ENCODE assay signal across 14 cellular contexts in the genomic region with DNA sequence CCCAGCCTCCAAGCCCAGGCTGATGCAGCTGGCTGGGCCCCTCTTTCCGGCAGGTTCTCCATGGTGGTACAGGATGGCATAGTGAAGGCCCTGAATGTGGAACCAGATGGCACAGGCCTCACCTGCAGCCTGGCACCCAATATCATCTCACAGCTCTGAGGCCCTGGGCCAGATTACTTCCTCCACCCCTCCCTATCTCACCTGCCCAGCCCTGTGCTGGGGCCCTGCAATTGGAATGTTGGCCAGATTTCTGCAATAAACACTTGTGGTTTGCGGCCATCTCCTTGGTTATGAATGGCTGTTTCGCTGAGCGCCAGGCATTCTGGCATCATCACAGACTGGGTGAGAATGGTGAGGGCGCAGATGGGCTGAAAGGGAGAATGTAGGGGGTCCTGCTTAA. TPM values are rescaled to one million over a fixed set of nuclear protein-coding genes. Genes with fewer than 3 reads are reported as not detected.
A peak's percentile ranks its signal among the peaks of the same experiment; 100 is the strongest.
DNase-seq lines count a peak whose midpoint lies in the region; ATAC-seq and TF ChIP-seq lines count a peak whose summit lies in the region.
"Had no signal": no experiment of that assay in that cellular context is flagged by ENCODE, and none has a peak within 500 bp of the region (broad histone marks: within the 10 kb centered on the region; RNA-seq: fewer than 3 reads in every experiment).

No MANE protein-coding gene starts in this region.

- H2BK12ac ChIP-seq in H9 (ENCODE audit: insufficient read length, low read depth, low read length), result no peak overlapping the region

- TF ChIP-seq CTCF in MCF 10A (IDR thresholded peaks at IDR 0.05; ENCODE audit: unreplicated experiment) (no peak), lung (IDR thresholded peaks at IDR 0.05; ENCODE audit: control extremely low read depth, extremely low read depth) (no peak), SK-N-SH (IDR thresholded peaks at IDR 0.05) (no peak), H9 (conservative IDR thresholded peaks at IDR 0.05) (no peak)

- H3K23ac ChIP-seq in H9 (ENCODE audit: insufficient read length, low read depth, low read length), result no peak overlapping the region

- H3K9me3 Mint-ChIP-seq in MCF 10A (ENCODE audit: unreplicated experiment), result no peaks in the 10 kb centered on the region
- no peaks in the 10 kb centered on the region for H3K9me3 Mint-ChIP-seq in H9

- H2AK5ac ChIP-seq in H9 (ENCODE audit: insufficient read length, low read length), result no peak overlapping the region

- H4K20me1 ChIP-seq in SK-N-SH (ENCODE audit: insufficient read depth), result no peaks in the 10 kb centered on the region
- peaks cover 2% of the 10 kb centered on the region for H4K20me1 ChIP-seq in H9 (ENCODE audit: control insufficient read depth, insufficient read depth, insufficient read length)

- H3K27ac ChIP-seq in lung (ENCODE audit: low read depth in 1 of 2, low read length in 1 of 2), result peak overlapping the region in 1 of 2 donors; percentile 80
- no peak overlapping the region for H3K27ac ChIP-seq in SK-N-SH (ENCODE audit: low read depth in 2 of 2, low read length in 1 of 2)
- no peak overlapping the region for H3K27ac ChIP-seq in H9 (ENCODE audit: insufficient read length, low read depth, low read length)
- H3K27ac ChIP-seq: ovary had no signal

- H3K27me3 Mint-ChIP-seq in MCF 10A (ENCODE audit: insufficient read depth, unreplicated experiment) (no peaks in the 10 kb centered on the region), H9 (ENCODE audit: low read depth) (no peaks in the 10 kb centered on the region)
- H3K27me3 Mint-ChIP-seq: activated CD4-positive, alpha-beta T cell treated with anti-CD3 and anti-CD28 coated beads for 36 hours; CD4-positive, alpha-beta memory T cell had no signal

- peaks cover 33% of the 10 kb centered on the region for H3K79me2 ChIP-seq in SK-N-SH (ENCODE audit: insufficient read depth)
- H3K79me2 ChIP-seq in H9 (ENCODE audit: insufficient read depth, low read length), result no peaks in the 10 kb centered on the region

- H3K9me3 ChIP-seq in lung (ENCODE audit: control insufficient read depth in 2 of 2, insufficient read depth in 1 of 2, low read length in 1 of 2) (no peaks in the 10 kb centered on the region), SK-N-SH (no peaks in the 10 kb centered on the region), H9 (ENCODE audit: control insufficient read depth, low read depth, low read length) (no peaks in the 10 kb centered on the region)
- H3K9me3 ChIP-seq: ovary had no signal

- H3K4me1 ChIP-seq in lung (ENCODE audit: control insufficient read depth in 2 of 2, insufficient read depth in 2 of 2, low read length in 2 of 2) (peaks cover 3 to 15% of the 10 kb centered on the region in 2 donors), SK-N-SH (ENCODE audit: control insufficient read depth in 1 of 2, insufficient read depth in 2 of 2, low read depth in 1 of 2, low read length in 1 of 2) (peaks cover 0 to 9% of the 10 kb centered on the region in 2 experiments; a peak in 1 of 4 replicates), H9 (ENCODE audit: insufficient read depth, low read length) (no peaks in the 10 kb centered on the region; the same call in 1 of the 2 replicates)

- intact Hi-C loops in MCF 10A (cut with micrococcal nuclease), result no loop called here

- H3K23me2 ChIP-seq in H9 (ENCODE audit: insufficient read length, low read depth, low read length, poor library complexity, severe bottlenecking), result peaks cover 3% of the 10 kb centered on the region

- H3K18ac ChIP-seq in H9 (ENCODE audit: insufficient read length, low read depth, low read length), result no peak overlapping the region

- BruUV-seq in MCF 10A (replicated peaks; lab: Mats Ljungman, UMichigan), result no TSS peak

- peaks cover 5% of the 10 kb centered on the region for H3F3A ChIP-seq in SK-N-SH (replicated peaks; ENCODE audit: insufficient read depth)

- H2BK20ac ChIP-seq in H9 (ENCODE audit: low read depth, low read length, poor library complexity, severe bottlenecking), result no peak overlapping the region

- no peak overlapping the region for H2BK15ac ChIP-seq in H9 (ENCODE audit: low read depth, low read length)

- H3K14ac ChIP-seq in H9 (ENCODE audit: insufficient read depth, low read length), result no peak overlapping the region

- H3K4me3 Mint-ChIP-seq in MCF 10A (ENCODE audit: unreplicated experiment), result peak overlapping the region; percentile 46
- no peak overlapping the region for H3K4me3 Mint-ChIP-seq in H9
- H3K4me3 Mint-ChIP-seq: activated CD4-positive, alpha-beta T cell treated with anti-CD3 and anti-CD28 coated beads for 36 hours had no signal

- H4K91ac ChIP-seq in H9 (ENCODE audit: insufficient read length, low read depth, low read length), result no peak overlapping the region

- H3K4me3 ChIP-seq in lung (no peak overlapping the region), SK-N-SH (ENCODE audit: low read depth in 2 of 2, low read length in 1 of 2) (no peak overlapping the region)
- H3K4me3 ChIP-seq: ovary had no signal

- H3K9ac ChIP-seq in SK-N-SH, result no peak overlapping the region
- no peak overlapping the region for H3K9ac ChIP-seq in H9 (ENCODE audit: extremely low read depth, insufficient read length, low read length)

- H4K8ac ChIP-seq in H9 (replicated peaks; ENCODE audit: insufficient read length, low read depth, low read length), result no peak overlapping the region

- H3K27me3 ChIP-seq in lung (ENCODE audit: control insufficient read depth, insufficient read depth) (no peaks in the 10 kb centered on the region), SK-N-SH (ENCODE audit: insufficient read depth) (no peaks in the 10 kb centered on the region), H9 (ENCODE audit: insufficient read depth, low read length) (no peaks in the 10 kb centered on the region)
- H3K27me3 ChIP-seq: ovary had no signal

- H3K9me2 ChIP-seq in SK-N-SH, result no peaks in the 10 kb centered on the region

- DNase-seq in NCI-H2171 treated with DMSO at 0.1 percent for 48 hours (lab: John Stamatoyannopoulos, UW), result peak; percentile 66
- peak; percentile 88 for DNase-seq in MCF 10A (ENCODE audit: unreplicated experiment)
- DNase-seq in lung (ENCODE audit: low spot score), result peak; percentile 81
- peak; percentile 82 for DNase-seq in ureter (ENCODE audit: low spot score)
- no peak for DNase-seq in GF-D8 (lab: John Stamatoyannopoulos, UW)
- DNase-seq in SK-N-SH, result no peak
- DNase-seq in H9, result no peak
- DNase-seq: activated CD4-positive, alpha-beta T cell treated with anti-CD3 and anti-CD28 coated beads for 36 hours; activated gamma-delta T cell; CD4-positive, alpha-beta memory T cell; stimulated activated naive CD8-positive, alpha-beta T cell treated with anti-CD3 and anti-CD28 coated beads, Interleukin-15, Interleukin-2, amounts not matched to agents 100 U/mL and 50 U/mL, for 24 hours; SW 1271 had no signal

- no peak overlapping the region for H2BK120ac ChIP-seq in H9 (ENCODE audit: low read depth, low read length, poor library complexity, severe bottlenecking)

- no peak for ATAC-seq in lung (ENCODE audit: insufficient read depth, low FRiP score)
- ATAC-seq: activated CD4-positive, alpha-beta T cell treated with anti-CD3 and anti-CD28 coated beads for 36 hours; stimulated activated naive CD8-positive, alpha-beta T cell treated with anti-CD3 and anti-CD28 coated beads, Interleukin-15, Interleukin-2, amounts not matched to agents 100 U/mL and 50 U/mL, for 24 hours had no signal

- H3K4me1 Mint-ChIP-seq in MCF 10A (ENCODE audit: insufficient read depth, unreplicated experiment) (peaks cover 40% of the 10 kb centered on the region), H9 (peaks cover 24 to 31% of the 10 kb centered on the region in 2 experiments)

- TF ChIP-seq RAD21 in SK-N-SH (IDR thresholded peaks at IDR 0.05; ENCODE audit: low read length), result no peak

- H3K27ac Mint-ChIP-seq in MCF 10A (ENCODE audit: low read depth, unreplicated experiment) (peak overlapping the region; percentile 93), H9 (peak overlapping the region in 1 of 3 experiments; percentile 13; a peak in 2 of 7 replicates)
- H3K27ac Mint-ChIP-seq: activated CD4-positive, alpha-beta T cell treated with anti-CD3 and anti-CD28 coated beads for 36 hours had no signal

- H2AFZ ChIP-seq in SK-N-SH (ENCODE audit: low read depth) (no peak overlapping the region), H9 (ENCODE audit: low read length) (no peak overlapping the region)

- H2BK5ac ChIP-seq in H9 (ENCODE audit: insufficient read length, low read length), result no peak overlapping the region

- no peak overlapping the region for H3K56ac ChIP-seq in H9 (ENCODE audit: insufficient read length, low read depth, low read length)

- H3K36me3 Mint-ChIP-seq in MCF 10A (ENCODE audit: insufficient read depth, unreplicated experiment) (peaks cover 35% of the 10 kb centered on the region), H9 (ENCODE audit: insufficient read depth in 1 of 3, low read depth in 3 of 3) (peaks cover 14 to 28% (median 27%) of the 10 kb centered on the region in 3 experiments; a peak in 6 of 7 replicates)

- POLR2A ChIA-PET in MCF 10A (lab: Yijun Ruan, JAX) (interaction anchor here (0.8 to 5.3 kb wide), 6 partner anchors 10 to 53 kb away, joined by 3 to 89 read pairs (median 5); partner anchors contain the start of gene ESRRA), SK-N-SH (lab: Yijun Ruan, JAX) (no interaction called here)

- WGBS in lung, 2 donors, result 78 to 92% methylated on average over 5 of the region's 5 CpGs
- WGBS in SK-N-SH (ENCODE audit: low lambda C conversion rate), result 96% methylated on average over 4 of the region's 5 CpGs
- no CpG with 5 or more reads among the region's 5 CpGs for WGBS in H9 (ENCODE audit: extremely low coverage, insufficient read length, low lambda C conversion rate)

- no peak overlapping the region for H4K5ac ChIP-seq in H9 (ENCODE audit: insufficient read length, low read depth, low read length)

- no peak overlapping the region for H3T11ph ChIP-seq in H9 (ENCODE audit: low read length)

- TF ChIP-seq EP300 in SK-N-SH (IDR thresholded peaks at IDR 0.05; ENCODE audit: borderline replicate concordance in 1 of 2, low read depth in 1 of 2, low read length in 1 of 2), result no peak

- CTCF ChIA-PET in MCF 10A (lab: Yijun Ruan, JAX) (interaction anchor here (0.6 to 4.5 kb wide), 5 partner anchors 10 to 1724 kb away, joined by 3 to 33 read pairs (median 4); no protein-coding TSS in a partner anchor), SK-N-SH (lab: Yijun Ruan, JAX) (interaction anchor here (0.8 kb wide), 1 partner anchor 20 kb away, joined by 4 read pairs; no protein-coding TSS in a partner anchor)

- peaks cover 0 to 19% of the 10 kb centered on the region in 2 donors for H3K36me3 ChIP-seq in lung (ENCODE audit: control insufficient read depth in 2 of 2, insufficient read depth in 2 of 2, low read length in 2 of 2)
- H3K36me3 ChIP-seq in SK-N-SH (replicated peaks in 1 of 2; ENCODE audit: control insufficient read depth in 1 of 2, insufficient read depth in 2 of 2, low read length in 1 of 2), result peaks cover 0 to 10% of the 10 kb centered on the region in 2 experiments
- H3K36me3 ChIP-seq: ovary had no signal

- H3K4ac ChIP-seq in H9 (ENCODE audit: low read depth, low read length), result no peak overlapping the region

- H3K79me1 ChIP-seq in H9 (ENCODE audit: insufficient read depth, low read depth, low read length, poor library complexity, severe bottlenecking), result no peaks in the 10 kb centered on the region

- no peak overlapping the region for H3K4me2 ChIP-seq in SK-N-SH
- no peak overlapping the region for H3K4me2 ChIP-seq in H9 (ENCODE audit: insufficient read depth, insufficient read length, low read length)

RNA-seq across cellular contexts. Expression of gene PRDX5, which starts 3.6 kb away (rescaled TPM):
- total RNA-seq in MCF 10A (2022), result 274 and 302 TPM in 2 replicates
- total RNA-seq in lung, result 100 to 1,000 TPM; 165 to 306 TPM
- 100 to 1,000 TPM; 443 to 777 TPM for polyA plus RNA-seq in lung
- 255 TPM for total RNA-seq in ureter
- polyA plus RNA-seq in SK-N-SH (2012; rRNA removed), result 875 and 1,000 TPM in 2 replicates
- polyA plus RNA-seq in SK-N-SH (2012; cell fraction: cytosol; rRNA removed), result 911 and 944 TPM in 2 replicates
- 283 and 326 TPM in 2 replicates for polyA plus RNA-seq in SK-N-SH (2012; cell fraction: nucleus; rRNA removed)
- total RNA-seq in H9 (2021), result 225 and 228 TPM in 2 replicates

RNA-seq across cellular contexts. Expression of gene TRMT112, which starts 4.2 kb away (rescaled TPM):
- total RNA-seq in MCF 10A (2022) (284 and 354 TPM in 2 replicates), lung (100 to 1,000 TPM; 154 to 173 TPM), ureter (156 TPM), H9 (2021) (315 and 341 TPM in 2 replicates)
- polyA plus RNA-seq in lung (100 to 1,000 TPM; 237 to 484 TPM), SK-N-SH (2012; rRNA removed) (649 and 699 TPM in 2 replicates)
- 528 and 601 TPM in 2 replicates for polyA plus RNA-seq in SK-N-SH (2012; cell fraction: cytosol; rRNA removed)
- polyA plus RNA-seq in SK-N-SH (2012; cell fraction: nucleus; rRNA removed), result 225 and 384 TPM in 2 replicates

RNA-seq across cellular contexts. Expression of gene ESRRA, which starts 16.2 kb away (rescaled TPM):
- total RNA-seq in MCF 10A (2022) (52.0 and 63.4 TPM in 2 replicates), lung (10 to 100 TPM; 10.8 to 78.3 TPM), ureter (82.8 TPM), H9 (2021) (42.3 and 44.0 TPM in 2 replicates)
- polyA plus RNA-seq in lung (10 to 100 TPM; 67.7 to 88.4 TPM), SK-N-SH (2012; rRNA removed) (27.8 and 31.7 TPM in 2 replicates)
- 24.0 and 31.6 TPM in 2 replicates for polyA plus RNA-seq in SK-N-SH (2012; cell fraction: cytosol; rRNA removed)
- polyA plus RNA-seq in SK-N-SH (2012; cell fraction: nucleus; rRNA removed), result 42.5 and 71.4 TPM in 2 replicates

RNA-seq across cellular contexts. Expression of gene CCDC88B, which starts 18.5 kb away (rescaled TPM):
- total RNA-seq in MCF 10A (2022), result 4.2 and 6.0 TPM in 2 replicates
- 10 to 100 TPM; 13.6 to 32.7 TPM for total RNA-seq in lung
- polyA plus RNA-seq in lung, result 10 to 100 TPM; 54.2 to 56.8 TPM
- total RNA-seq in ureter, result 17.1 TPM
- polyA plus RNA-seq in SK-N-SH (2012; rRNA removed), result 2.4 and 3.4 TPM in 2 replicates
- 1.3 and 2.7 TPM in 2 replicates for polyA plus RNA-seq in SK-N-SH (2012; cell fraction: cytosol; rRNA removed)
- polyA plus RNA-seq in SK-N-SH (2012; cell fraction: nucleus; rRNA removed), result 1.5 and 4.3 TPM in 2 replicates
- 11.2 and 12.2 TPM in 2 replicates for total RNA-seq in H9 (2021)

RNA-seq across cellular contexts. Expression of gene CATSPERZ, which starts 21.4 kb away (rescaled TPM):
- 0.68 TPM in 1 of 2 replicates, not detected in the other for total RNA-seq in MCF 10A (2022)
- under 1 TPM in 1 of 2 donors, not detected in 1; 0.67 TPM for total RNA-seq in lung
- under 1 TPM; 0.31 to 0.98 TPM for polyA plus RNA-seq in lung
- total RNA-seq in ureter, result not detected
- polyA plus RNA-seq in SK-N-SH (2012; rRNA removed), result 0.54 and 0.67 TPM in 2 replicates
- polyA plus RNA-seq in SK-N-SH (2012; cell fraction: cytosol; rRNA removed), result 0.26 and 0.49 TPM in 2 replicates
- 2.4 and 5.9 TPM in 2 replicates for polyA plus RNA-seq in SK-N-SH (2012; cell fraction: nucleus; rRNA removed)
- 0.92 and 1.3 TPM in 2 replicates for total RNA-seq in H9 (2021)
- total RNA-seq: CD4-positive, alpha-beta memory T cell; fibroblast of villous mesenchyme; ovary had no signal
- polyA plus RNA-seq: CD4-positive, alpha-beta memory T cell; ovary had no signal

Comparison
In these comparisons a context has a peak if more than half of its experiments do, and no peak if none do; other contexts are left out.
1. DNase-seq: peak in NCI-H2171 treated with DMSO at 0.1 percent for 48 hours (single experiment), MCF 10A (single experiment), lung (single experiment) and ureter (single experiment); none in GF-D8 (single experiment), SK-N-SH (single experiment) and H9 (single experiment).